In genomic region chr1:197320991-197321531, GRCh38 we compare ENCODE assay signal across 14 cellular contexts. TPM values are rescaled to one million over a fixed set of nuclear protein-coding genes. Genes with fewer than 3 reads are reported as not detected.
DNase-seq lines count a peak whose midpoint lies in the region; ATAC-seq and TF ChIP-seq lines count a peak whose summit lies in the region.
"Had no signal": no experiment of that assay in that cellular context is flagged by ENCODE, and none has a peak within 500 bp of the region (broad histone marks: within the 10 kb centered on the region; RNA-seq: fewer than 3 reads in every experiment).

No MANE protein-coding gene starts in this region.

- no peak overlapping the region for H2AFZ ChIP-seq in mammary epithelial cell (ENCODE audit: low read depth, low read length)

- no peaks in the 10 kb centered on the region for H3K9me3 ChIP-seq in right atrium auricular region
- no peaks in the 10 kb centered on the region for H3K9me3 ChIP-seq in mammary epithelial cell (replicated peaks; ENCODE audit: insufficient read depth, low read length)
- no peaks in the 10 kb centered on the region for H3K9me3 ChIP-seq in aorta (ENCODE audit: control insufficient read depth, low read length)

- TF ChIP-seq CTCF in right atrium auricular region (IDR thresholded peaks at IDR 0.05) (no peak), mammary epithelial cell (conservative IDR thresholded peaks at IDR 0.05 in 1 of 2, IDR thresholded peaks at IDR 0.05 in 1 of 2; ENCODE audit: extremely low read depth in 1 of 2, insufficient read depth in 1 of 2, low read depth in 1 of 2, low read length in 2 of 2) (no peak)

- intact Hi-C loops in Right ventricle myocardium superior (cut with DNase I) (no loop called here), mammary epithelial cell (cut with micrococcal nuclease) (no loop called here), aorta (cut with DNase I) (no loop called here)

- H3K27me3 ChIP-seq in right atrium auricular region (no peaks in the 10 kb centered on the region), mammary epithelial cell (ENCODE audit: insufficient read depth, low read length) (no peaks in the 10 kb centered on the region), aorta (ENCODE audit: control insufficient read depth in 1 of 2, insufficient read depth in 2 of 2, low read length in 1 of 2) (no peaks in the 10 kb centered on the region)

- no peaks in the 10 kb centered on the region for H4K20me1 ChIP-seq in mammary epithelial cell (ENCODE audit: insufficient read depth, low read length)

- in situ Hi-C loops in mammary epithelial cell (cut with MboI; ENCODE audit: low sequenced_read_pairs in 2 of 2) = no loop called here

- H3K36me3 ChIP-seq in right atrium auricular region (no peaks in the 10 kb centered on the region), mammary epithelial cell (ENCODE audit: insufficient read depth, low read length) (no peaks in the 10 kb centered on the region), aorta (ENCODE audit: control insufficient read depth in 1 of 2, insufficient read depth in 2 of 2, low read length in 1 of 2) (no peaks in the 10 kb centered on the region)

- peak; percentile 89 for ATAC-seq in Right ventricle myocardium superior (ENCODE audit: poor library complexity)
- ATAC-seq in aorta (ENCODE audit: low FRiP score) = peak; percentile 74
- ATAC-seq in GM18909 (IDR thresholded peaks at IDR 0.05; ENCODE audit: poor library complexity, unreplicated experiment) = no peak
- no peak for ATAC-seq in GM18517 (IDR thresholded peaks at IDR 0.05; ENCODE audit: unreplicated experiment)
- ATAC-seq in GM19467 (IDR thresholded peaks at IDR 0.05; ENCODE audit: unreplicated experiment) = no peak
- ATAC-seq: WTC11 had no signal

- H3K4me3 ChIP-seq in right atrium auricular region (no peak overlapping the region), mammary epithelial cell (replicated peaks in 1 of 3; ENCODE audit: insufficient read depth in 1 of 3, low read depth in 2 of 3, low read length in 3 of 3) (no peak overlapping the region), aorta (ENCODE audit: low read length in 2 of 2) (no peak overlapping the region)

- no peak overlapping the region for H3K9ac ChIP-seq in mammary epithelial cell (ENCODE audit: insufficient read depth, low read length)

- no peak for DNase-seq in Right ventricle myocardium superior
- no peak for DNase-seq in right atrium auricular region (ENCODE audit: low spot score)
- DNase-seq in mammary epithelial cell = peak; percentile 25
- DNase-seq in hippocampal formation (lab: John Stamatoyannopoulos, UW) = peak; percentile 15 to 49
- DNase-seq in aorta = no peak
- DNase-seq: GDM1, NCI-H1092, OCI-M1 had no signal

- H3K4me2 ChIP-seq in mammary epithelial cell (ENCODE audit: insufficient read depth, low read depth, low read length) = no peak overlapping the region

- H3K79me2 ChIP-seq in mammary epithelial cell (ENCODE audit: insufficient read depth, low read length) = no peaks in the 10 kb centered on the region

- peaks cover 0 to 7% of the 10 kb centered on the region in 2 donors for H3K4me1 ChIP-seq in right atrium auricular region
- H3K4me1 ChIP-seq in mammary epithelial cell (ENCODE audit: insufficient read depth, low read length) = no peaks in the 10 kb centered on the region
- H3K4me1 ChIP-seq in aorta (ENCODE audit: control insufficient read depth in 1 of 2, insufficient read depth in 2 of 2, low read length in 2 of 2) = peaks cover 0 to 1% of the 10 kb centered on the region in 2 donors

- WGBS in mammary epithelial cell (ENCODE audit: low coverage, missing lambda C conversion rate) = 50% methylated on average over 2 of the region's 2 CpGs
- 3 to 6% methylated on average over 2 of the region's 2 CpGs for WGBS in aorta, 2 donors

- dilution Hi-C loops in mammary epithelial cell (cut with HindIII; ENCODE audit: low sequenced_read_pairs) = no loop called here

- no TSS peak for BruUV-seq in mammary epithelial cell (replicated peaks; lab: Mats Ljungman, UMichigan)

- H3K27ac ChIP-seq in right atrium auricular region = no peak overlapping the region
- no peak overlapping the region for H3K27ac ChIP-seq in mammary epithelial cell (ENCODE audit: insufficient read depth, low read depth, low read length)
- H3K27ac ChIP-seq in aorta (ENCODE audit: low read depth in 1 of 2, low read length in 2 of 2) = no peak overlapping the region

- CTCF ChIA-PET in mammary epithelial cell (lab: Charles Lee; ENCODE audit: low non-redundant PET) = no interaction called here

RNA-seq across cellular contexts. Expression of gene CRB1, which starts 53.0 kb away (rescaled TPM):
- total RNA-seq in Right ventricle myocardium superior = 0.08 TPM
- total RNA-seq in right atrium auricular region = under 1 TPM; 0.11 to 0.75 TPM
- total RNA-seq in mammary epithelial cell = under 1 TPM in 1 of 2 donors, not detected in 1; under 0.01 TPM
- not detected for polyA plus RNA-seq in mammary epithelial cell
- not detected for polyA minus RNA-seq in mammary epithelial cell
- total RNA-seq in aorta = under 1 TPM; 0.15 to 0.16 TPM
- polyA plus RNA-seq in aorta = under 1 TPM in 1 of 2 donors, not detected in 1; under 0.01 TPM
- total RNA-seq: activated T-helper 2 cell treated with anti-CD3 and anti-CD28 coated beads, Interferon-gamma antibody, Interleukin-2, Interleukin-4, amounts not matched to agents 10 μg/mL and 5 μg/mL and 100 μg/mL, durations not matched to agents 14 hours and 24 hours and 36 hours; pulmonary artery endothelial cell had no signal

Comparison
In these comparisons a context has a peak if more than half of its experiments do, and no peak if none do; other contexts are left out.
1. ATAC-seq: peak in Right ventricle myocardium superior (single experiment) and aorta (single experiment); none in GM18909 (single experiment), GM18517 (single experiment) and GM19467 (single experiment).
2. DNase-seq: peak in mammary epithelial cell (single experiment) and hippocampal formation (2 of 2); none in Right ventricle myocardium superior (single experiment), right atrium auricular region (single experiment) and aorta (0 of 2).